9 cellular contexts compared by ENCODE assay signal in genomic region chr21:44618504-44618903, GRCh38. TPM values are rescaled to one million over a fixed set of nuclear protein-coding genes. Genes with fewer than 3 reads are reported as not detected.
DNase-seq lines count a peak whose midpoint lies in the region; ATAC-seq, FAIRE-seq and TF ChIP-seq lines count a peak whose summit lies in the region.
"Had no signal": no experiment of that assay in that cellular context is flagged by ENCODE, and none has a peak within 500 bp of the region (broad histone marks: within the 10 kb centered on the region; RNA-seq: fewer than 3 reads in every experiment).

No MANE protein-coding gene starts in this region.

- intact Hi-C loops in activated B cell treated with CpG ODN at 0.5 μM for 24 hours (cut with micrococcal nuclease), result no loop called here

- no peak overlapping the region for H3K27ac ChIP-seq in right atrium auricular region

- no peak for FAIRE-seq in urothelium cell line (lab: Jason Lieb, UNC)

- peaks cover 39% of the 10 kb centered on the region for H3K9me3 Mint-ChIP-seq in stimulated activated naive CD8-positive, alpha-beta T cell treated with anti-CD3 and anti-CD28 coated beads, Interleukin-15, Interleukin-2, amounts not matched to agents 100 ng/mL and 50 ng/mL, for 24 hours
- H3K9me3 Mint-ChIP-seq in activated B cell treated with CpG ODN at 0.5 μM for 24 hours, result peaks cover 25% of the 10 kb centered on the region

- peaks cover 42% of the 10 kb centered on the region for H3K4me1 Mint-ChIP-seq in stimulated activated naive CD8-positive, alpha-beta T cell treated with anti-CD3 and anti-CD28 coated beads, Interleukin-15, Interleukin-2, amounts not matched to agents 100 ng/mL and 50 ng/mL, for 24 hours (ENCODE audit: low read depth)
- H3K4me1 Mint-ChIP-seq in activated B cell treated with CpG ODN at 0.5 μM for 24 hours, result peaks cover 15% of the 10 kb centered on the region

- H3K4me3 Mint-ChIP-seq in stimulated activated naive CD8-positive, alpha-beta T cell treated with anti-CD3 and anti-CD28 coated beads, Interleukin-15, Interleukin-2, amounts not matched to agents 100 ng/mL and 50 ng/mL, for 24 hours, result peak overlapping the region; percentile 11
- H3K4me3 Mint-ChIP-seq in activated B cell treated with CpG ODN at 0.5 μM for 24 hours, result no peak overlapping the region

- H3K27me3 ChIP-seq in right atrium auricular region, result no peaks in the 10 kb centered on the region

- H3K36me3 ChIP-seq in right atrium auricular region, result no peaks in the 10 kb centered on the region

- H3K4me3 ChIP-seq in right atrium auricular region, result no peak overlapping the region

- peak overlapping the region; percentile 82 for H3K27ac Mint-ChIP-seq in stimulated activated naive CD8-positive, alpha-beta T cell treated with anti-CD3 and anti-CD28 coated beads, Interleukin-15, Interleukin-2, amounts not matched to agents 100 ng/mL and 50 ng/mL, for 24 hours
- H3K27ac Mint-ChIP-seq in activated B cell treated with CpG ODN at 0.5 μM for 24 hours, result peak overlapping the region; percentile 47

- no peaks in the 10 kb centered on the region for H3K27me3 Mint-ChIP-seq in stimulated activated naive CD8-positive, alpha-beta T cell treated with anti-CD3 and anti-CD28 coated beads, Interleukin-15, Interleukin-2, amounts not matched to agents 100 ng/mL and 50 ng/mL, for 24 hours
- peaks cover 7% of the 10 kb centered on the region for H3K27me3 Mint-ChIP-seq in activated B cell treated with CpG ODN at 0.5 μM for 24 hours

- POLR2A ChIA-PET in activated B cell treated with CpG ODN at 0.5 μM for 24 hours (lab: Charles Lee), result no interaction called here

- TF ChIP-seq CTCF in activated B cell treated with CpG ODN at 0.5 μM for 24 hours (IDR thresholded peaks at IDR 0.05), result no peak
- TF ChIP-seq CTCF in right atrium auricular region (IDR thresholded peaks at IDR 0.05), result peak in 1 of 2 donors; percentile 37

- peaks cover 0 to 6% of the 10 kb centered on the region in 2 donors for H3K9me3 ChIP-seq in right atrium auricular region

- ATAC-seq in stimulated activated naive CD8-positive, alpha-beta T cell treated with anti-CD3 and anti-CD28 coated beads, Interleukin-15, Interleukin-2, amounts not matched to agents 100 U/mL and 50 U/mL, for 24 hours, result no peak
- ATAC-seq in activated B cell treated with CpG ODN at 0.5 μM for 24 hours (ENCODE audit: low read depth) (peak; percentile 10), HG03342 (IDR thresholded peaks at IDR 0.05; ENCODE audit: unreplicated experiment) (no peak)

- CTCF ChIA-PET in activated B cell treated with CpG ODN at 0.5 μM for 24 hours (lab: Charles Lee), result interaction anchor here (1.4 kb wide), 1 partner anchor 175 kb away, joined by 4 read pairs; no protein-coding TSS in a partner anchor

- H3K36me3 Mint-ChIP-seq in stimulated activated naive CD8-positive, alpha-beta T cell treated with anti-CD3 and anti-CD28 coated beads, Interleukin-15, Interleukin-2, amounts not matched to agents 100 ng/mL and 50 ng/mL, for 24 hours (ENCODE audit: low read depth), result peaks cover 23% of the 10 kb centered on the region
- peaks cover 6% of the 10 kb centered on the region for H3K36me3 Mint-ChIP-seq in activated B cell treated with CpG ODN at 0.5 μM for 24 hours (ENCODE audit: low read depth)

- DNase-seq in stimulated activated naive CD8-positive, alpha-beta T cell treated with anti-CD3 and anti-CD28 coated beads, Interleukin-15, Interleukin-2, amounts not matched to agents 100 U/mL and 50 U/mL, for 24 hours, result no peak
- DNase-seq in activated B cell treated with CpG ODN at 0.5 μM for 24 hours (no peak), right atrium auricular region (ENCODE audit: low spot score) (peak; percentile 58), urothelium cell line (ENCODE audit: low spot score) (no peak), kidney glomerular epithelial cell (lab: John Stamatoyannopoulos, UW) (no peak), AG08396 (ENCODE audit: low spot score) (no peak)

- no peaks in the 10 kb centered on the region for H3K4me1 ChIP-seq in right atrium auricular region

RNA-seq across cellular contexts. Expression of gene KRTAP10-8, which starts 6.6 kb away (rescaled TPM):
- not detected in 2 replicates for total RNA-seq in activated B cell treated with CpG ODN at 0.5 μM for 24 hours
- not detected for total RNA-seq in right atrium auricular region
- total RNA-seq: M059J had no signal

RNA-seq across cellular contexts. Expression of gene KRTAP10-9, which starts 8.4 kb away (rescaled TPM):
- not detected in 2 replicates for total RNA-seq in activated B cell treated with CpG ODN at 0.5 μM for 24 hours
- not detected for total RNA-seq in right atrium auricular region
- total RNA-seq: M059J had no signal

RNA-seq across cellular contexts. Expression of gene KRTAP10-7, which starts 18.1 kb away (rescaled TPM):
- not detected in 2 replicates for total RNA-seq in activated B cell treated with CpG ODN at 0.5 μM for 24 hours
- not detected for total RNA-seq in right atrium auricular region
- total RNA-seq: M059J had no signal

RNA-seq across cellular contexts. Expression of gene KRTAP10-10, which starts 18.7 kb away (rescaled TPM):
- total RNA-seq in activated B cell treated with CpG ODN at 0.5 μM for 24 hours (not detected in 2 replicates), right atrium auricular region (not detected)
- total RNA-seq: M059J had no signal

RNA-seq across cellular contexts. Expression of gene KRTAP10-6, which starts 26.2 kb away (rescaled TPM):
- total RNA-seq in activated B cell treated with CpG ODN at 0.5 μM for 24 hours, result not detected in 2 replicates
- not detected for total RNA-seq in right atrium auricular region
- total RNA-seq: M059J had no signal
